In the genomic region with DNA sequence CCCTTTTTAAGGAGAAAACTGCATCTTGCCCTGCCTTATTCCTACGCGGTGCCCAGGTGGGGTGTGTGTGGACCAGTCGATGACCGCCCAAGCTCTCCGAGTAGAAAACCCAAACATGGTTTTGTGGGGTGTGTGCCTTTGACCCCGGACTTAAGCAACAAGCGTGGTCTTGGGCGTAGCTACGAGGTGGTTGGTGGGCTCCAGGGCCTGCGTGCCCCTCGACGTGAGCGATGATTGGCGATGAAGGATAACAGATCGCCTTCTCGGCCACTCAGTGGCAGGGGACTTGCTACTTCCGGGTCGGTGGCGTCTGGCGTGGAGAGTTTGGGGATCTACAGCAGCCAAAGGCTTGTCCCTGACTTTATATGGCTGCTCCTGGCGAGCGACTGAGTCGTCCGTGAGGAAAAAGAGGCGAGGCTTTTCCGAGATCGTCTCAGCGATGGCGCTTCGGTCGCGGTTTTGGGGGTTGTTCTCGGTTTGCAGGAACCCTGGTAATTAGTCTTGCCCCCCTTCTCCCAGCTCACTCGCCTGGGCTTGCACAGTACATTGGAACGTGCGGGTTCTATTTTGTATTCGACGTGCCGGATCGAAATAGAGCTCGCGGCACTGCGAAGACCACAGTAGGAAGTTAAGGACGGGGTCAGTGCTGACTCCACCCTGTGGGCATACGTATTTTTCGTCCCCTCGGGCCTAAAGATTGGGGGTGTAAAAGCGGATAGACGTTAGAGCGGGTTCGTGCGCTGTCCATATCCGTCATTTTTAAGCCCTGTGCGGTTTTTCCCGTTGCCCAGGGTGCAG, we compare ENCODE assay signal across 8 cellular contexts. TPM values are rescaled to one million over a fixed set of nuclear protein-coding genes. Genes with fewer than 3 reads are reported as not detected.
DNase-seq lines count a peak whose midpoint lies in the region; ATAC-seq and TF ChIP-seq lines count a peak whose summit lies in the region.

Gene MRPL18 (plus strand): TSS at position 319 of the 798 bp plus-strand sequence. CDS start 121 bp downstream, at position 440.

- H2BK15ac ChIP-seq in H9 (ENCODE audit: low read depth, low read length) = no peak within 1 kb of the TSS

- TF ChIP-seq CTCF in H9 (conservative IDR thresholded peaks at IDR 0.05) (no peak), fibroblast of the aortic adventitia (IDR thresholded peaks at IDR 0.05; ENCODE audit: insufficient read depth, low read length) (no peak), nephron (IDR thresholded peaks at IDR 0.05; ENCODE audit: unreplicated experiment in 3 of 3) (no peak)

- H2BK20ac ChIP-seq in H9 (ENCODE audit: low read depth, low read length, poor library complexity, severe bottlenecking) = no peak within 1 kb of the TSS

- H3T11ph ChIP-seq in H9 (ENCODE audit: low read length) = no peak within 1 kb of the TSS

- H3K27me3 Mint-ChIP-seq in H9 (ENCODE audit: low read depth) (no peaks in the 10 kb centered on the region), nephron (ENCODE audit: low read depth) (no peaks in the 10 kb centered on the region)
- H3K27me3 Mint-ChIP-seq in stimulated activated naive CD8-positive, alpha-beta T cell treated with anti-CD3 and anti-CD28 coated beads, Interleukin-15, amount 100 ng/mL, for 72 hours = no peaks in the 10 kb centered on the region

- no peak within 1 kb of the TSS for H4K5ac ChIP-seq in H9 (ENCODE audit: insufficient read length, low read depth, low read length)

- peak within 1 kb of the TSS; percentile 64 for H2BK120ac ChIP-seq in H9 (ENCODE audit: low read depth, low read length, poor library complexity, severe bottlenecking)

- peak within 1 kb of the TSS; percentile 85 for H2BK5ac ChIP-seq in H9 (ENCODE audit: insufficient read length, low read length)

- peak within 1 kb of the TSS; percentile 95 to 99 for H3K4me3 Mint-ChIP-seq in H9
- H3K4me3 Mint-ChIP-seq in nephron = peak within 1 kb of the TSS; percentile 96 to 98 (median 97)
- peak within 1 kb of the TSS; percentile 93 to 96 for H3K4me3 Mint-ChIP-seq in stimulated activated naive CD8-positive, alpha-beta T cell treated with anti-CD3 and anti-CD28 coated beads, Interleukin-15, amount 100 ng/mL, for 72 hours

- no peak within 1 kb of the TSS for H3K56ac ChIP-seq in H9 (ENCODE audit: insufficient read length, low read depth, low read length)

- H4K8ac ChIP-seq in H9 (replicated peaks; ENCODE audit: insufficient read length, low read depth, low read length) = no peak within 1 kb of the TSS

- H3K18ac ChIP-seq in H9 (ENCODE audit: insufficient read length, low read depth, low read length) = peak within 1 kb of the TSS; percentile 83

- peak within 1 kb of the TSS; percentile 77 for H3K14ac ChIP-seq in H9 (ENCODE audit: insufficient read depth, low read length)

- peak within 1 kb of the TSS; percentile 77 for H3K4me3 ChIP-seq in MG63
- H3K4me3 ChIP-seq in fibroblast of the aortic adventitia (ENCODE audit: low read depth, low read length) = peak within 1 kb of the TSS; percentile 95

- H3K23me2 ChIP-seq in H9 (ENCODE audit: insufficient read length, low read depth, low read length, poor library complexity, severe bottlenecking) = peaks cover 13% of the 10 kb centered on the region

- no peak within 1 kb of the TSS for H2AK5ac ChIP-seq in H9 (ENCODE audit: insufficient read length, low read length)

- H3K27me3 ChIP-seq in H9 (ENCODE audit: insufficient read depth, low read length) (no peaks in the 10 kb centered on the region), MG63 (no peaks in the 10 kb centered on the region)

- H3K4me2 ChIP-seq in H9 (ENCODE audit: insufficient read depth, insufficient read length, low read length) = peak within 1 kb of the TSS; percentile 87

- DNase-seq in ELR (ENCODE audit: low read depth) (peak; percentile 99), H9 (peak; percentile 98), MG63 (peak; percentile 96), SHP77 treated with DMSO at 0.1 percent for 48 hours (lab: John Stamatoyannopoulos, UW) (peak; percentile 94), fibroblast of the aortic adventitia (ENCODE audit: low read depth) (peak; percentile 97)
- DNase-seq in activated effector memory CD4-positive, alpha-beta T cell treated with anti-CD3 and anti-CD28 coated beads, Interleukin-2, amount 50 U/mL, for 16 hours = peak; percentile 95
- DNase-seq in stimulated activated naive CD8-positive, alpha-beta T cell treated with anti-CD3 and anti-CD28 coated beads, Interleukin-15, amount 100 ng/mL, for 72 hours = peak; percentile 80 to 91

- H3K27ac Mint-ChIP-seq in H9 = peak within 1 kb of the TSS; percentile 99 to 100 (median 99)
- H3K27ac Mint-ChIP-seq in nephron = peak within 1 kb of the TSS; percentile 97 to 99 (median 99)
- H3K27ac Mint-ChIP-seq in stimulated activated naive CD8-positive, alpha-beta T cell treated with anti-CD3 and anti-CD28 coated beads, Interleukin-15, amount 100 ng/mL, for 72 hours = peak within 1 kb of the TSS; percentile 97

- no peak within 1 kb of the TSS for H2BK12ac ChIP-seq in H9 (ENCODE audit: insufficient read length, low read depth, low read length)

- no peaks in the 10 kb centered on the region for H4K20me1 ChIP-seq in H9 (ENCODE audit: control insufficient read depth, insufficient read depth, insufficient read length)

- H3K23ac ChIP-seq in H9 (ENCODE audit: insufficient read length, low read depth, low read length) = no peak within 1 kb of the TSS

- WGBS in H9 (ENCODE audit: extremely low coverage, insufficient read length, low lambda C conversion rate) = no CpG with 5 or more reads among the region's 55 CpGs

- no peak within 1 kb of the TSS; the same call in 1 of the 2 replicates for H3K4ac ChIP-seq in H9 (ENCODE audit: low read depth, low read length)

- H3K79me1 ChIP-seq in H9 (ENCODE audit: insufficient read depth, low read depth, low read length, poor library complexity, severe bottlenecking) = no peaks in the 10 kb centered on the region

- peaks cover 42 to 44% of the 10 kb centered on the region in 2 experiments for H3K4me1 Mint-ChIP-seq in H9
- H3K4me1 Mint-ChIP-seq in nephron = peaks cover 46% of the 10 kb centered on the region
- peaks cover 67% of the 10 kb centered on the region for H3K4me1 Mint-ChIP-seq in stimulated activated naive CD8-positive, alpha-beta T cell treated with anti-CD3 and anti-CD28 coated beads, Interleukin-15, amount 100 ng/mL, for 72 hours

- H3K27ac ChIP-seq in H9 (ENCODE audit: insufficient read length, low read depth, low read length) = peak within 1 kb of the TSS; percentile 70

- H3K9me3 ChIP-seq in H9 (ENCODE audit: control insufficient read depth, low read depth, low read length) (no peaks in the 10 kb centered on the region), MG63 (no peaks in the 10 kb centered on the region)

- H2AFZ ChIP-seq in H9 (ENCODE audit: low read length) = no peak within 1 kb of the TSS

- H3K4me1 ChIP-seq in H9 (ENCODE audit: insufficient read depth, low read length) = no peaks in the 10 kb centered on the region

- peaks cover 12% of the 10 kb centered on the region; the same call in 1 of the 2 replicates for H3K79me2 ChIP-seq in H9 (ENCODE audit: insufficient read depth, low read length)

- H4K91ac ChIP-seq in H9 (ENCODE audit: insufficient read length, low read depth, low read length) = no peak within 1 kb of the TSS

- H3K9me3 Mint-ChIP-seq in H9 (no peaks in the 10 kb centered on the region), nephron (no peaks in the 10 kb centered on the region)
- no peaks in the 10 kb centered on the region for H3K9me3 Mint-ChIP-seq in stimulated activated naive CD8-positive, alpha-beta T cell treated with anti-CD3 and anti-CD28 coated beads, Interleukin-15, amount 100 ng/mL, for 72 hours

- H3K36me3 Mint-ChIP-seq in H9 (ENCODE audit: insufficient read depth in 1 of 3, low read depth in 3 of 3) (peaks cover 52 to 75% (median 70%) of the 10 kb centered on the region in 3 experiments), nephron (ENCODE audit: low read depth) (peaks cover 51% of the 10 kb centered on the region)

- H3K36me3 ChIP-seq in MG63 = peaks cover 73% of the 10 kb centered on the region

- peak; percentile 92 for ATAC-seq in stimulated activated naive CD8-positive, alpha-beta T cell treated with anti-CD3 and anti-CD28 coated beads, Interleukin-15, amount 100 ng/mL, for 72 hours

- H3K9ac ChIP-seq in H9 (ENCODE audit: extremely low read depth, insufficient read length, low read length) = peak within 1 kb of the TSS; percentile 96

RNA-seq across cellular contexts. Expression of gene MRPL18, which starts in this region (rescaled TPM):
- 87.4 and 88.8 TPM in 2 replicates for total RNA-seq in H9 (2021)
- total RNA-seq in MG63 (2014; rRNA removed; shearing (Covaris generic); ENCODE audit: low replicate concordance) = 129 and 143 TPM in 2 replicates
- 70.6 and 103 TPM in 2 replicates for total RNA-seq in fibroblast of the aortic adventitia (ENCODE audit: low replicate concordance)

Comparison
In these comparisons a context has a peak if more than half of its experiments do, and no peak if none do; other contexts are left out.
1. Peak in every context shown above with its lines: DNase-seq, ATAC-seq, H3K4me3 ChIP-seq and H3K27ac ChIP-seq.